Comparison of ENCODE assay signal across 2 cellular contexts in the genomic region with DNA sequence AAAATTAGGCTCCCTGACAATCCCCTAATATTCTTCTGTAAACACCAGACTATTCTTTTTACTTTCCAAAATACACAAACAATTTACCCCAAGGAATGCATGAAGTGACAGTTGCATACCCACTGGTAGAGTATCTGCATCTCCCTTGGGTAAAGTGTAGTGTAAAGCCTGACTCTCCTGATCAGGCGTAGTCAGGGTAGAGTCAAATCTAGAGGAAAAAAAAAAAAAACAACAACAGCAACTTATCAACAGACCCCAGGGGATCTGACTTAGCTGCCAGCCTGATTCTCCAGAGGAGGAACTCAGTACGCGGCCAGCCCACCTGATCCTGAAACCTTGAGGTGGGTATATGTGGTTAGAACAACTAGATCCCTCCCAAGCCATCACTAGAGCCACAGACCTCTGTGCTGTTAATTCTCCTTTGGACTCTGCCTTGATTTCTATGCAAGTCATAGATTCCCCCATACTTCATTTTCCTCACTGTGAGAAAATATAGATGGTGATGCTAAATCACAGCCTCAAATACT.
TF ChIP-seq lines count a peak whose summit lies in the region.

No MANE protein-coding gene starts in this region.

TF ChIP-seq in GM23338, 12 proteins besides CTCF, POLR2A, EP300 and RAD21 (continued from another document):
- TF ChIP-seq NANOG (IDR thresholded peaks at IDR 0.05; ENCODE audit: borderline replicate concordance) (no peak), ZNF114 (CRISPR knock-in tag; IDR thresholded peaks at IDR 0.05) (no peak)

TF ChIP-seq in WTC11, 78 proteins besides CTCF, POLR2A, EP300 and RAD21:
- TF ChIP-seq, protein P1, sequence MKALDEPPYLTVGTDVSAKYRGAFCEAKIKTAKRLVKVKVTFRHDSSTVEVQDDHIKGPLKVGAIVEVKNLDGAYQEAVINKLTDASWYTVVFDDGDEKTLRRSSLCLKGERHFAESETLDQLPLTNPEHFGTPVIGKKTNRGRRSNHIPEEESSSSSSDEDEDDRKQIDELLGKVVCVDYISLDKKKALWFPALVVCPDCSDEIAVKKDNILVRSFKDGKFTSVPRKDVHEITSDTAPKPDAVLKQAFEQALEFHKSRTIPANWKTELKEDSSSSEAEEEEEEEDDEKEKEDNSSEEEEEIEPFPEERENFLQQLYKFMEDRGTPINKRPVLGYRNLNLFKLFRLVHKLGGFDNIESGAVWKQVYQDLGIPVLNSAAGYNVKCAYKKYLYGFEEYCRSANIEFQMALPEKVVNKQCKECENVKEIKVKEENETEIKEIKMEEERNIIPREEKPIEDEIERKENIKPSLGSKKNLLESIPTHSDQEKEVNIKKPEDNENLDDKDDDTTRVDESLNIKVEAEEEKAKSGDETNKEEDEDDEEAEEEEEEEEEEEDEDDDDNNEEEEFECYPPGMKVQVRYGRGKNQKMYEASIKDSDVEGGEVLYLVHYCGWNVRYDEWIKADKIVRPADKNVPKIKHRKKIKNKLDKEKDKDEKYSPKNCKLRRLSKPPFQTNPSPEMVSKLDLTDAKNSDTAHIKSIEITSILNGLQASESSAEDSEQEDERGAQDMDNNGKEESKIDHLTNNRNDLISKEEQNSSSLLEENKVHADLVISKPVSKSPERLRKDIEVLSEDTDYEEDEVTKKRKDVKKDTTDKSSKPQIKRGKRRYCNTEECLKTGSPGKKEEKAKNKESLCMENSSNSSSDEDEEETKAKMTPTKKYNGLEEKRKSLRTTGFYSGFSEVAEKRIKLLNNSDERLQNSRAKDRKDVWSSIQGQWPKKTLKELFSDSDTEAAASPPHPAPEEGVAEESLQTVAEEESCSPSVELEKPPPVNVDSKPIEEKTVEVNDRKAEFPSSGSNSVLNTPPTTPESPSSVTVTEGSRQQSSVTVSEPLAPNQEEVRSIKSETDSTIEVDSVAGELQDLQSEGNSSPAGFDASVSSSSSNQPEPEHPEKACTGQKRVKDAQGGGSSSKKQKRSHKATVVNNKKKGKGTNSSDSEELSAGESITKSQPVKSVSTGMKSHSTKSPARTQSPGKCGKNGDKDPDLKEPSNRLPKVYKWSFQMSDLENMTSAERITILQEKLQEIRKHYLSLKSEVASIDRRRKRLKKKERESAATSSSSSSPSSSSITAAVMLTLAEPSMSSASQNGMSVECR (CRISPR knock-in tag; IDR thresholded peaks at IDR 0.05; ENCODE audit: borderline replicate concordance), result no peak
- TF ChIP-seq HMGA2 (CRISPR knock-in tag; IDR thresholded peaks at IDR 0.05), result no peak
- TF ChIP-seq NFE2L1 (CRISPR knock-in tag; IDR thresholded peaks at IDR 0.05), result no peak
- TF ChIP-seq, protein P2, sequence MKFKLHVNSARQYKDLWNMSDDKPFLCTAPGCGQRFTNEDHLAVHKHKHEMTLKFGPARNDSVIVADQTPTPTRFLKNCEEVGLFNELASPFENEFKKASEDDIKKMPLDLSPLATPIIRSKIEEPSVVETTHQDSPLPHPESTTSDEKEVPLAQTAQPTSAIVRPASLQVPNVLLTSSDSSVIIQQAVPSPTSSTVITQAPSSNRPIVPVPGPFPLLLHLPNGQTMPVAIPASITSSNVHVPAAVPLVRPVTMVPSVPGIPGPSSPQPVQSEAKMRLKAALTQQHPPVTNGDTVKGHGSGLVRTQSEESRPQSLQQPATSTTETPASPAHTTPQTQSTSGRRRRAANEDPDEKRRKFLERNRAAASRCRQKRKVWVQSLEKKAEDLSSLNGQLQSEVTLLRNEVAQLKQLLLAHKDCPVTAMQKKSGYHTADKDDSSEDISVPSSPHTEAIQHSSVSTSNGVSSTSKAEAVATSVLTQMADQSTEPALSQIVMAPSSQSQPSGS (CRISPR knock-in tag; IDR thresholded peaks at IDR 0.05; ENCODE audit: borderline replicate concordance, low read depth), result no peak
- TF ChIP-seq ZNF219 (CRISPR knock-in tag; IDR thresholded peaks at IDR 0.05; ENCODE audit: borderline replicate concordance), result no peak
- no peak for TF ChIP-seq OVOL2 (CRISPR knock-in tag; IDR thresholded peaks at IDR 0.05; ENCODE audit: borderline replicate concordance)
- no peak for TF ChIP-seq SOX15 (CRISPR knock-in tag; IDR thresholded peaks at IDR 0.05)
- TF ChIP-seq, protein P3, sequence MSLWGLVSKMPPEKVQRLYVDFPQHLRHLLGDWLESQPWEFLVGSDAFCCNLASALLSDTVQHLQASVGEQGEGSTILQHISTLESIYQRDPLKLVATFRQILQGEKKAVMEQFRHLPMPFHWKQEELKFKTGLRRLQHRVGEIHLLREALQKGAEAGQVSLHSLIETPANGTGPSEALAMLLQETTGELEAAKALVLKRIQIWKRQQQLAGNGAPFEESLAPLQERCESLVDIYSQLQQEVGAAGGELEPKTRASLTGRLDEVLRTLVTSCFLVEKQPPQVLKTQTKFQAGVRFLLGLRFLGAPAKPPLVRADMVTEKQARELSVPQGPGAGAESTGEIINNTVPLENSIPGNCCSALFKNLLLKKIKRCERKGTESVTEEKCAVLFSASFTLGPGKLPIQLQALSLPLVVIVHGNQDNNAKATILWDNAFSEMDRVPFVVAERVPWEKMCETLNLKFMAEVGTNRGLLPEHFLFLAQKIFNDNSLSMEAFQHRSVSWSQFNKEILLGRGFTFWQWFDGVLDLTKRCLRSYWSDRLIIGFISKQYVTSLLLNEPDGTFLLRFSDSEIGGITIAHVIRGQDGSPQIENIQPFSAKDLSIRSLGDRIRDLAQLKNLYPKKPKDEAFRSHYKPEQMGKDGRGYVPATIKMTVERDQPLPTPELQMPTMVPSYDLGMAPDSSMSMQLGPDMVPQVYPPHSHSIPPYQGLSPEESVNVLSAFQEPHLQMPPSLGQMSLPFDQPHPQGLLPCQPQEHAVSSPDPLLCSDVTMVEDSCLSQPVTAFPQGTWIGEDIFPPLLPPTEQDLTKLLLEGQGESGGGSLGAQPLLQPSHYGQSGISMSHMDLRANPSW (CRISPR knock-in tag; conservative IDR thresholded peaks at IDR 0.05; ENCODE audit: low read depth), result no peak
- TF ChIP-seq EMX1 (CRISPR knock-in tag; IDR thresholded peaks at IDR 0.05), result no peak
- TF ChIP-seq, protein P4, sequence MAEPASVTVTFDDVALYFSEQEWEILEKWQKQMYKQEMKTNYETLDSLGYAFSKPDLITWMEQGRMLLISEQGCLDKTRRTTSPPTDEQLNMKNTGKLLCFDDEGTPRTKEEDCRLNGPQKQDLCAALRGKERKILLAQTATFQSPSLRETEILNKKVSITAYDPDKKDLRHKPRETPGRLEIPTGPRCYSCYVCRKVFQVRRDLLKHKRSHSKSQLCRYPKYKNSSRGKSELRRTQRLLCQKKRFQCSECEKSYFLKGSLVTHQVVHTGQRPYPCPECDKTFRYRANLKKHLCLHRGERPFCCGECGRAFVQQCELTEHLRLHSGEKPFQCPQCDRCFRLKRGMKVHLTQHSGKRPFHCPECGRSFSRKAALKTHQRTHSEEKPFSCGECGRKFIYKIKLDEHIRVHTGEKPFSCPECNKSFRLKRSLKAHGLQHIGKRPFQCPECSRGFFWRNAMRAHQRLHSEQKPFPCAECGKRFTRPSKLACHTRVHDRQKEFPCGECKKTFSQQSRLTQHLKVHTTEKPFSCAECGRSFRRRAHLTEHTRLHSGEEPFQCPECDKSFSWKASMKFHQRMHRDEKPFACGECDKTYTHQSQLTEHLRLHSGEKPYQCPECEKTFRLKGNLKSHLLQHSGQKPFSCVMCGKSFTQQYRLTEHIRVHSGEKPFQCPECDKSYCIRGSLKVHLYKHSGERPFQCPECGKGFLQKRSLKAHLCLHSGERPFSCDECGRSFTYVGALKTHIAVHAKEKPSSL (CRISPR knock-in tag; conservative IDR thresholded peaks at IDR 0.05), result no peak
- TF ChIP-seq, protein P5, sequence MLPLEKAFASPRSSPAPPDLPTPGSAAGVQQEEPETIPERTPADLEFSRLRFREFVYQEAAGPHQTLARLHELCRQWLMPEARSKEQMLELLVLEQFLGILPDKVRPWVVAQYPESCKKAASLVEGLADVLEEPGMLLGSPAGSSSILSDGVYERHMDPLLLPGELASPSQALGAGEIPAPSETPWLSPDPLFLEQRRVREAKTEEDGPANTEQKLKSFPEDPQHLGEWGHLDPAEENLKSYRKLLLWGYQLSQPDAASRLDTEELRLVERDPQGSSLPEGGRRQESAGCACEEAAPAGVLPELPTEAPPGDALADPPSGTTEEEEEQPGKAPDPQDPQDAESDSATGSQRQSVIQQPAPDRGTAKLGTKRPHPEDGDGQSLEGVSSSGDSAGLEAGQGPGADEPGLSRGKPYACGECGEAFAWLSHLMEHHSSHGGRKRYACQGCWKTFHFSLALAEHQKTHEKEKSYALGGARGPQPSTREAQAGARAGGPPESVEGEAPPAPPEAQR (CRISPR knock-in tag; IDR thresholded peaks at IDR 0.05), result no peak
- TF ChIP-seq, protein P6, sequence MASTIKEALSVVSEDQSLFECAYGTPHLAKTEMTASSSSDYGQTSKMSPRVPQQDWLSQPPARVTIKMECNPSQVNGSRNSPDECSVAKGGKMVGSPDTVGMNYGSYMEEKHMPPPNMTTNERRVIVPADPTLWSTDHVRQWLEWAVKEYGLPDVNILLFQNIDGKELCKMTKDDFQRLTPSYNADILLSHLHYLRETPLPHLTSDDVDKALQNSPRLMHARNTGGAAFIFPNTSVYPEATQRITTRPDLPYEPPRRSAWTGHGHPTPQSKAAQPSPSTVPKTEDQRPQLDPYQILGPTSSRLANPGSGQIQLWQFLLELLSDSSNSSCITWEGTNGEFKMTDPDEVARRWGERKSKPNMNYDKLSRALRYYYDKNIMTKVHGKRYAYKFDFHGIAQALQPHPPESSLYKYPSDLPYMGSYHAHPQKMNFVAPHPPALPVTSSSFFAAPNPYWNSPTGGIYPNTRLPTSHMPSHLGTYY (CRISPR knock-in tag; IDR thresholded peaks at IDR 0.05), result no peak
- TF ChIP-seq FOXJ3 (CRISPR knock-in tag; IDR thresholded peaks at IDR 0.05; ENCODE audit: borderline replicate concordance), result no peak
- TF ChIP-seq, protein P7, sequence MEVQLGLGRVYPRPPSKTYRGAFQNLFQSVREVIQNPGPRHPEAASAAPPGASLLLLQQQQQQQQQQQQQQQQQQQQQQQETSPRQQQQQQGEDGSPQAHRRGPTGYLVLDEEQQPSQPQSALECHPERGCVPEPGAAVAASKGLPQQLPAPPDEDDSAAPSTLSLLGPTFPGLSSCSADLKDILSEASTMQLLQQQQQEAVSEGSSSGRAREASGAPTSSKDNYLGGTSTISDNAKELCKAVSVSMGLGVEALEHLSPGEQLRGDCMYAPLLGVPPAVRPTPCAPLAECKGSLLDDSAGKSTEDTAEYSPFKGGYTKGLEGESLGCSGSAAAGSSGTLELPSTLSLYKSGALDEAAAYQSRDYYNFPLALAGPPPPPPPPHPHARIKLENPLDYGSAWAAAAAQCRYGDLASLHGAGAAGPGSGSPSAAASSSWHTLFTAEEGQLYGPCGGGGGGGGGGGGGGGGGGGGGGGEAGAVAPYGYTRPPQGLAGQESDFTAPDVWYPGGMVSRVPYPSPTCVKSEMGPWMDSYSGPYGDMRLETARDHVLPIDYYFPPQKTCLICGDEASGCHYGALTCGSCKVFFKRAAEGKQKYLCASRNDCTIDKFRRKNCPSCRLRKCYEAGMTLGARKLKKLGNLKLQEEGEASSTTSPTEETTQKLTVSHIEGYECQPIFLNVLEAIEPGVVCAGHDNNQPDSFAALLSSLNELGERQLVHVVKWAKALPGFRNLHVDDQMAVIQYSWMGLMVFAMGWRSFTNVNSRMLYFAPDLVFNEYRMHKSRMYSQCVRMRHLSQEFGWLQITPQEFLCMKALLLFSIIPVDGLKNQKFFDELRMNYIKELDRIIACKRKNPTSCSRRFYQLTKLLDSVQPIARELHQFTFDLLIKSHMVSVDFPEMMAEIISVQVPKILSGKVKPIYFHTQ (CRISPR knock-in tag; IDR thresholded peaks at IDR 0.05), result no peak
- TF ChIP-seq, protein P8, sequence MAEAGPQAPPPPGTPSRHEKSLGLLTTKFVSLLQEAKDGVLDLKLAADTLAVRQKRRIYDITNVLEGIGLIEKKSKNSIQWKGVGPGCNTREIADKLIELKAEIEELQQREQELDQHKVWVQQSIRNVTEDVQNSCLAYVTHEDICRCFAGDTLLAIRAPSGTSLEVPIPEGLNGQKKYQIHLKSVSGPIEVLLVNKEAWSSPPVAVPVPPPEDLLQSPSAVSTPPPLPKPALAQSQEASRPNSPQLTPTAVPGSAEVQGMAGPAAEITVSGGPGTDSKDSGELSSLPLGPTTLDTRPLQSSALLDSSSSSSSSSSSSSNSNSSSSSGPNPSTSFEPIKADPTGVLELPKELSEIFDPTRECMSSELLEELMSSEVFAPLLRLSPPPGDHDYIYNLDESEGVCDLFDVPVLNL (CRISPR knock-in tag; IDR thresholded peaks at IDR 0.05; ENCODE audit: borderline replicate concordance, low read depth), result no peak
